In the genomic region with DNA sequence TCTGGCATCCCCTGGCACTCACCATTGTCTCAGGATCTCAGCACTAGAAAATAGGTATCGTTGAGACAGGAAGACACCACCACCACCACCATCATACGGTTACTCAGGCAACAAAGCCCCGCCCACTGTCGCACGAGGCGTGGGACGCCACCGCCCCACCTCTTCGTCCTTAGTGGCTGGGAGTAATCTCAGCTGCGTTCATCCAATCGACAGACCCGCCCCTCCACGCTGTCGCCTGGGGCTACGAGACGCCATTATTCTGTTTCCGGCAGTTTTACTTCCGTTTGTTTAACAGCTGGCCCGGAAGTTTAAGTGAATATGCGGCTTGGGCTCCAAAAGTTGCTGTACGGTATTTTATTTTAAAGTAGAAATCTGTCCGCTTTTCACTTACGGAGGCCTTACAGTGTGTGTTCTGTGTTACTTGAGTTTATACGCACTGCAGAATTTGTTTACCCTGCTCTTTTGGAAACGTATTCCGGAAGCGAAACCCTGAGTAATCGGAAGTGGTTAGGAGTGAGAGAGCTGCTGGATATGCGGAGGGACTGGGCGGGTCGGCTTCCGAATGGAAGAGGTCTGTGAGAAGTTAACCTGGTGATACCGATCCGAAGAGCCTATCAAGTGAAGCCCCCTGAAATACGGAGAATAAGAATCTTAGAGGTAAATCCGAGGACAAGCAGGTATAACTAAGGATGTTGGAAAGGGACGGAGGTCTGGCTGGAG, we compare ENCODE assay signal across 1 cellular context.
TF ChIP-seq lines count a peak whose summit lies in the region.

A gene with protein sequence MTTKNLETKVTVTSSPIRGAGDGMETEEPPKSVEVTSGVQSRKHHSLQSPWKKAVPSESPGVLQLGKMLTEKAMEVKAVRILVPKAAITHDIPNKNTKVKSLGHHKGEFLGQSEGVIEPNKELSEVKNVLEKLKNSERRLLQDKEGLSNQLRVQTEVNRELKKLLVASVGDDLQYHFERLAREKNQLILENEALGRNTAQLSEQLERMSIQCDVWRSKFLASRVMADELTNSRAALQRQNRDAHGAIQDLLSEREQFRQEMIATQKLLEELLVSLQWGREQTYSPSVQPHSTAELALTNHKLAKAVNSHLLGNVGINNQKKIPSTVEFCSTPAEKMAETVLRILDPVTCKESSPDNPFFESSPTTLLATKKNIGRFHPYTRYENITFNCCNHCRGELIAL (plus strand): TSS at position 510 of the 720 bp plus-strand sequence. CDS start 1,328 bp downstream, outside the sequence.
A gene with protein sequence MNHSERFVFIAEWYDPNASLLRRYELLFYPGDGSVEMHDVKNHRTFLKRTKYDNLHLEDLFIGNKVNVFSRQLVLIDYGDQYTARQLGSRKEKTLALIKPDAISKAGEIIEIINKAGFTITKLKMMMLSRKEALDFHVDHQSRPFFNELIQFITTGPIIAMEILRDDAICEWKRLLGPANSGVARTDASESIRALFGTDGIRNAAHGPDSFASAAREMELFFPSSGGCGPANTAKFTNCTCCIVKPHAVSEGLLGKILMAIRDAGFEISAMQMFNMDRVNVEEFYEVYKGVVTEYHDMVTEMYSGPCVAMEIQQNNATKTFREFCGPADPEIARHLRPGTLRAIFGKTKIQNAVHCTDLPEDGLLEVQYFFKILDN (minus strand): TSS at position 112 of the 720 bp plus-strand sequence. CDS start 87 bp downstream, at position 25.

TF ChIP-seq in GM12878, 131 proteins besides CTCF, POLR2A, EP300 and RAD21 (continued from another document and continues in another):
- TF ChIP-seq, protein P1, sequence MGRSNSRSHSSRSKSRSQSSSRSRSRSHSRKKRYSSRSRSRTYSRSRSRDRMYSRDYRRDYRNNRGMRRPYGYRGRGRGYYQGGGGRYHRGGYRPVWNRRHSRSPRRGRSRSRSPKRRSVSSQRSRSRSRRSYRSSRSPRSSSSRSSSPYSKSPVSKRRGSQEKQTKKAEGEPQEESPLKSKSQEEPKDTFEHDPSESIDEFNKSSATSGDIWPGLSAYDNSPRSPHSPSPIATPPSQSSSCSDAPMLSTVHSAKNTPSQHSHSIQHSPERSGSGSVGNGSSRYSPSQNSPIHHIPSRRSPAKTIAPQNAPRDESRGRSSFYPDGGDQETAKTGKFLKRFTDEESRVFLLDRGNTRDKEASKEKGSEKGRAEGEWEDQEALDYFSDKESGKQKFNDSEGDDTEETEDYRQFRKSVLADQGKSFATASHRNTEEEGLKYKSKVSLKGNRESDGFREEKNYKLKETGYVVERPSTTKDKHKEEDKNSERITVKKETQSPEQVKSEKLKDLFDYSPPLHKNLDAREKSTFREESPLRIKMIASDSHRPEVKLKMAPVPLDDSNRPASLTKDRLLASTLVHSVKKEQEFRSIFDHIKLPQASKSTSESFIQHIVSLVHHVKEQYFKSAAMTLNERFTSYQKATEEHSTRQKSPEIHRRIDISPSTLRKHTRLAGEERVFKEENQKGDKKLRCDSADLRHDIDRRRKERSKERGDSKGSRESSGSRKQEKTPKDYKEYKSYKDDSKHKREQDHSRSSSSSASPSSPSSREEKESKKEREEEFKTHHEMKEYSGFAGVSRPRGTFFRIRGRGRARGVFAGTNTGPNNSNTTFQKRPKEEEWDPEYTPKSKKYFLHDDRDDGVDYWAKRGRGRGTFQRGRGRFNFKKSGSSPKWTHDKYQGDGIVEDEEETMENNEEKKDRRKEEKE (IDR thresholded peaks at IDR 0.05) = no peak
- no peak for TF ChIP-seq KLF5 (IDR thresholded peaks at IDR 0.05; ENCODE audit: partially characterized antibody)
- no peak for TF ChIP-seq CBX3 (IDR thresholded peaks at IDR 0.05; ENCODE audit: borderline replicate concordance, low read depth)
- peak; percentile 9; the same call in 1 of the 2 replicates for TF ChIP-seq TBL1XR1 (IDR thresholded peaks at IDR 0.05; ENCODE audit: low read depth, low read length)
- TF ChIP-seq MTA2 (IDR thresholded peaks at IDR 0.05; ENCODE audit: low read depth) = peak; percentile 80
- TF ChIP-seq FOXK2 (IDR thresholded peaks at IDR 0.05) = no peak
- TF ChIP-seq, protein P2, sequence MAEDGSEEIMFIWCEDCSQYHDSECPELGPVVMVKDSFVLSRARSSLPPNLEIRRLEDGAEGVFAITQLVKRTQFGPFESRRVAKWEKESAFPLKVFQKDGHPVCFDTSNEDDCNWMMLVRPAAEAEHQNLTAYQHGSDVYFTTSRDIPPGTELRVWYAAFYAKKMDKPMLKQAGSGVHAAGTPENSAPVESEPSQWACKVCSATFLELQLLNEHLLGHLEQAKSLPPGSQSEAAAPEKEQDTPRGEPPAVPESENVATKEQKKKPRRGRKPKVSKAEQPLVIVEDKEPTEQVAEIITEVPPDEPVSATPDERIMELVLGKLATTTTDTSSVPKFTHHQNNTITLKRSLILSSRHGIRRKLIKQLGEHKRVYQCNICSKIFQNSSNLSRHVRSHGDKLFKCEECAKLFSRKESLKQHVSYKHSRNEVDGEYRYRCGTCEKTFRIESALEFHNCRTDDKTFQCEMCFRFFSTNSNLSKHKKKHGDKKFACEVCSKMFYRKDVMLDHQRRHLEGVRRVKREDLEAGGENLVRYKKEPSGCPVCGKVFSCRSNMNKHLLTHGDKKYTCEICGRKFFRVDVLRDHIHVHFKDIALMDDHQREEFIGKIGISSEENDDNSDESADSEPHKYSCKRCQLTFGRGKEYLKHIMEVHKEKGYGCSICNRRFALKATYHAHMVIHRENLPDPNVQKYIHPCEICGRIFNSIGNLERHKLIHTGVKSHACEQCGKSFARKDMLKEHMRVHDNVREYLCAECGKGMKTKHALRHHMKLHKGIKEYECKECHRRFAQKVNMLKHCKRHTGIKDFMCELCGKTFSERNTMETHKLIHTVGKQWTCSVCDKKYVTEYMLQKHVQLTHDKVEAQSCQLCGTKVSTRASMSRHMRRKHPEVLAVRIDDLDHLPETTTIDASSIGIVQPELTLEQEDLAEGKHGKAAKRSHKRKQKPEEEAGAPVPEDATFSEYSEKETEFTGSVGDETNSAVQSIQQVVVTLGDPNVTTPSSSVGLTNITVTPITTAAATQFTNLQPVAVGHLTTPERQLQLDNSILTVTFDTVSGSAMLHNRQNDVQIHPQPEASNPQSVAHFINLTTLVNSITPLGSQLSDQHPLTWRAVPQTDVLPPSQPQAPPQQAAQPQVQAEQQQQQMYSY (CRISPR knock-in tag; IDR thresholded peaks at IDR 0.05) = no peak
- no peak for TF ChIP-seq MYC (IDR thresholded peaks at IDR 0.05; ENCODE audit: insufficient read depth, insufficient read length, insufficient replicate concordance, low read length, severe bottlenecking)
- TF ChIP-seq POLR2AphosphoS2 (IDR thresholded peaks at IDR 0.05; ENCODE audit: low read depth, low read length) = 0 out of 2 replicates have a peak, but pooled peaks have one; percentile 63
- peak; percentile 99 for TF ChIP-seq GABPA (IDR thresholded peaks at IDR 0.05; ENCODE audit: low read depth)
- peak; percentile 62; the same call in 1 of the 2 replicates for TF ChIP-seq ZNF207 (IDR thresholded peaks at IDR 0.05; ENCODE audit: borderline replicate concordance)
- TF ChIP-seq ZNF217 (IDR thresholded peaks at IDR 0.05) = no peak
- TF ChIP-seq ZSCAN29 (IDR thresholded peaks at IDR 0.05) = no peak
- peak; percentile 45 to 49; a peak in 3 of 4 replicates for TF ChIP-seq IKZF2 (IDR thresholded peaks at IDR 0.05)
- peak; percentile 96 for TF ChIP-seq IKZF1 (conservative IDR thresholded peaks at IDR 0.05)
- TF ChIP-seq, protein P3, sequence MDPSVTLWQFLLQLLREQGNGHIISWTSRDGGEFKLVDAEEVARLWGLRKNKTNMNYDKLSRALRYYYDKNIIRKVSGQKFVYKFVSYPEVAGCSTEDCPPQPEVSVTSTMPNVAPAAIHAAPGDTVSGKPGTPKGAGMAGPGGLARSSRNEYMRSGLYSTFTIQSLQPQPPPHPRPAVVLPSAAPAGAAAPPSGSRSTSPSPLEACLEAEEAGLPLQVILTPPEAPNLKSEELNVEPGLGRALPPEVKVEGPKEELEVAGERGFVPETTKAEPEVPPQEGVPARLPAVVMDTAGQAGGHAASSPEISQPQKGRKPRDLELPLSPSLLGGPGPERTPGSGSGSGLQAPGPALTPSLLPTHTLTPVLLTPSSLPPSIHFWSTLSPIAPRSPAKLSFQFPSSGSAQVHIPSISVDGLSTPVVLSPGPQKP (IDR thresholded peaks at IDR 0.05; ENCODE audit: low read depth, low read length) = peak; percentile 85
- no peak for TF ChIP-seq HDAC2 (IDR thresholded peaks at IDR 0.05)
- TF ChIP-seq, protein P4, sequence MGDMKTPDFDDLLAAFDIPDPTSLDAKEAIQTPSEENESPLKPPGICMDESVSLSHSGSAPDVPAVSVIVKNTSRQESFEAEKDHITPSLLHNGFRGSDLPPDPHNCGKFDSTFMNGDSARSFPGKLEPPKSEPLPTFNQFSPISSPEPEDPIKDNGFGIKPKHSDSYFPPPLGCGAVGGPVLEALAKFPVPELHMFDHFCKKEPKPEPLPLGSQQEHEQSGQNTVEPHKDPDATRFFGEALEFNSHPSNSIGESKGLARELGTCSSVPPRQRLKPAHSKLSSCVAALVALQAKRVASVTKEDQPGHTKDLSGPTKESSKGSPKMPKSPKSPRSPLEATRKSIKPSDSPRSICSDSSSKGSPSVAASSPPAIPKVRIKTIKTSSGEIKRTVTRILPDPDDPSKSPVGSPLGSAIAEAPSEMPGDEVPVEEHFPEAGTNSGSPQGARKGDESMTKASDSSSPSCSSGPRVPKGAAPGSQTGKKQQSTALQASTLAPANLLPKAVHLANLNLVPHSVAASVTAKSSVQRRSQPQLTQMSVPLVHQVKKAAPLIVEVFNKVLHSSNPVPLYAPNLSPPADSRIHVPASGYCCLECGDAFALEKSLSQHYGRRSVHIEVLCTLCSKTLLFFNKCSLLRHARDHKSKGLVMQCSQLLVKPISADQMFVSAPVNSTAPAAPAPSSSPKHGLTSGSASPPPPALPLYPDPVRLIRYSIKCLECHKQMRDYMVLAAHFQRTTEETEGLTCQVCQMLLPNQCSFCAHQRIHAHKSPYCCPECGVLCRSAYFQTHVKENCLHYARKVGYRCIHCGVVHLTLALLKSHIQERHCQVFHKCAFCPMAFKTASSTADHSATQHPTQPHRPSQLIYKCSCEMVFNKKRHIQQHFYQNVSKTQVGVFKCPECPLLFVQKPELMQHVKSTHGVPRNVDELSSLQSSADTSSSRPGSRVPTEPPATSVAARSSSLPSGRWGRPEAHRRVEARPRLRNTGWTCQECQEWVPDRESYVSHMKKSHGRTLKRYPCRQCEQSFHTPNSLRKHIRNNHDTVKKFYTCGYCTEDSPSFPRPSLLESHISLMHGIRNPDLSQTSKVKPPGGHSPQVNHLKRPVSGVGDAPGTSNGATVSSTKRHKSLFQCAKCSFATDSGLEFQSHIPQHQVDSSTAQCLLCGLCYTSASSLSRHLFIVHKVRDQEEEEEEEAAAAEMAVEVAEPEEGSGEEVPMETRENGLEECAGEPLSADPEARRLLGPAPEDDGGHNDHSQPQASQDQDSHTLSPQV (IDR thresholded peaks at IDR 0.05) = no peak
- TF ChIP-seq SIX5 (IDR thresholded peaks at IDR 0.05; ENCODE audit: low read depth, low read length, severe bottlenecking) = peak; percentile 34
- peak; percentile 45; the same call in 1 of the 2 replicates for TF ChIP-seq TCF3 (IDR thresholded peaks at IDR 0.05; ENCODE audit: borderline replicate concordance, insufficient read depth, low read depth, low read length)
- TF ChIP-seq SP1 (IDR thresholded peaks at IDR 0.05; ENCODE audit: low read depth, low read length) = peak; percentile 78
- no peak for TF ChIP-seq EZH2 (IDR thresholded peaks at IDR 0.05; ENCODE audit: borderline replicate concordance, control insufficient read depth, low read depth, low read length)
- TF ChIP-seq, protein P5, sequence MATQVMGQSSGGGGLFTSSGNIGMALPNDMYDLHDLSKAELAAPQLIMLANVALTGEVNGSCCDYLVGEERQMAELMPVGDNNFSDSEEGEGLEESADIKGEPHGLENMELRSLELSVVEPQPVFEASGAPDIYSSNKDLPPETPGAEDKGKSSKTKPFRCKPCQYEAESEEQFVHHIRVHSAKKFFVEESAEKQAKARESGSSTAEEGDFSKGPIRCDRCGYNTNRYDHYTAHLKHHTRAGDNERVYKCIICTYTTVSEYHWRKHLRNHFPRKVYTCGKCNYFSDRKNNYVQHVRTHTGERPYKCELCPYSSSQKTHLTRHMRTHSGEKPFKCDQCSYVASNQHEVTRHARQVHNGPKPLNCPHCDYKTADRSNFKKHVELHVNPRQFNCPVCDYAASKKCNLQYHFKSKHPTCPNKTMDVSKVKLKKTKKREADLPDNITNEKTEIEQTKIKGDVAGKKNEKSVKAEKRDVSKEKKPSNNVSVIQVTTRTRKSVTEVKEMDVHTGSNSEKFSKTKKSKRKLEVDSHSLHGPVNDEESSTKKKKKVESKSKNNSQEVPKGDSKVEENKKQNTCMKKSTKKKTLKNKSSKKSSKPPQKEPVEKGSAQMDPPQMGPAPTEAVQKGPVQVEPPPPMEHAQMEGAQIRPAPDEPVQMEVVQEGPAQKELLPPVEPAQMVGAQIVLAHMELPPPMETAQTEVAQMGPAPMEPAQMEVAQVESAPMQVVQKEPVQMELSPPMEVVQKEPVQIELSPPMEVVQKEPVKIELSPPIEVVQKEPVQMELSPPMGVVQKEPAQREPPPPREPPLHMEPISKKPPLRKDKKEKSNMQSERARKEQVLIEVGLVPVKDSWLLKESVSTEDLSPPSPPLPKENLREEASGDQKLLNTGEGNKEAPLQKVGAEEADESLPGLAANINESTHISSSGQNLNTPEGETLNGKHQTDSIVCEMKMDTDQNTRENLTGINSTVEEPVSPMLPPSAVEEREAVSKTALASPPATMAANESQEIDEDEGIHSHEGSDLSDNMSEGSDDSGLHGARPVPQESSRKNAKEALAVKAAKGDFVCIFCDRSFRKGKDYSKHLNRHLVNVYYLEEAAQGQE (IDR thresholded peaks at IDR 0.05; ENCODE audit: low read depth, low read length) = no peak
- TF ChIP-seq BMI1 (IDR thresholded peaks at IDR 0.05; ENCODE audit: borderline replicate concordance) = peak; percentile 97
- TF ChIP-seq NR2F1 (conservative IDR thresholded peaks at IDR 0.05) = no peak
- TF ChIP-seq, protein P6, sequence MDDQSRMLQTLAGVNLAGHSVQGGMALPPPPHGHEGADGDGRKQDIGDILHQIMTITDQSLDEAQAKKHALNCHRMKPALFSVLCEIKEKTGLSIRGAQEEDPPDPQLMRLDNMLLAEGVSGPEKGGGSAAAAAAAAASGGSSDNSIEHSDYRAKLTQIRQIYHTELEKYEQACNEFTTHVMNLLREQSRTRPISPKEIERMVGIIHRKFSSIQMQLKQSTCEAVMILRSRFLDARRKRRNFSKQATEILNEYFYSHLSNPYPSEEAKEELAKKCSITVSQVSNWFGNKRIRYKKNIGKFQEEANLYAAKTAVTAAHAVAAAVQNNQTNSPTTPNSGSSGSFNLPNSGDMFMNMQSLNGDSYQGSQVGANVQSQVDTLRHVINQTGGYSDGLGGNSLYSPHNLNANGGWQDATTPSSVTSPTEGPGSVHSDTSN (IDR thresholded peaks at IDR 0.05; ENCODE audit: insufficient replicate concordance, low read depth, low read length) = peak; percentile 49
- TF ChIP-seq, protein P7, sequence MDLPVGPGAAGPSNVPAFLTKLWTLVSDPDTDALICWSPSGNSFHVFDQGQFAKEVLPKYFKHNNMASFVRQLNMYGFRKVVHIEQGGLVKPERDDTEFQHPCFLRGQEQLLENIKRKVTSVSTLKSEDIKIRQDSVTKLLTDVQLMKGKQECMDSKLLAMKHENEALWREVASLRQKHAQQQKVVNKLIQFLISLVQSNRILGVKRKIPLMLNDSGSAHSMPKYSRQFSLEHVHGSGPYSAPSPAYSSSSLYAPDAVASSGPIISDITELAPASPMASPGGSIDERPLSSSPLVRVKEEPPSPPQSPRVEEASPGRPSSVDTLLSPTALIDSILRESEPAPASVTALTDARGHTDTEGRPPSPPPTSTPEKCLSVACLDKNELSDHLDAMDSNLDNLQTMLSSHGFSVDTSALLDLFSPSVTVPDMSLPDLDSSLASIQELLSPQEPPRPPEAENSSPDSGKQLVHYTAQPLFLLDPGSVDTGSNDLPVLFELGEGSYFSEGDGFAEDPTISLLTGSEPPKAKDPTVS (IDR thresholded peaks at IDR 0.05; ENCODE audit: low read depth, low read length) = no peak
